10 cellular contexts compared by ENCODE assay signal in genomic region chr1:90402893-90403849, GRCh38.
DNase-seq lines count a peak whose midpoint lies in the region; ATAC-seq, FAIRE-seq and TF ChIP-seq lines count a peak whose summit lies in the region.
"Had no signal": no experiment of that assay in that cellular context is flagged by ENCODE, and none has a peak within 500 bp of the region (broad histone marks: within the 10 kb centered on the region; RNA-seq: fewer than 3 reads in every experiment).

No MANE protein-coding gene starts in this region.

- H3K4me1 ChIP-seq in astrocyte (ENCODE audit: insufficient read depth, low read length) (peaks cover 6% of the 10 kb centered on the region), keratinocyte (ENCODE audit: control insufficient read depth, extremely low read depth, insufficient read depth, low read length) (peaks cover 28% of the 10 kb centered on the region), heart left ventricle (no peaks in the 10 kb centered on the region)
- no peaks in the 10 kb centered on the region for H3K4me1 ChIP-seq in CD8-positive, alpha-beta T cell (ENCODE audit: insufficient read depth, low read length)

- H3K9ac ChIP-seq in astrocyte (ENCODE audit: low read length), result no peak overlapping the region
- H3K9ac ChIP-seq in keratinocyte (ENCODE audit: control insufficient read depth, extremely low read depth, insufficient read depth, low read length), result peak overlapping the region; percentile 1

- TF ChIP-seq CTCF in AG09319 (IDR thresholded peaks at IDR 0.05; ENCODE audit: low read depth, low read length) (no peak), astrocyte (IDR thresholded peaks at IDR 0.05; ENCODE audit: insufficient read depth, low read depth, low read length) (no peak), keratinocyte (optimal IDR thresholded peaks at IDR 0.05 in 1 of 3, IDR thresholded peaks at IDR 0.05 in 1 of 3, conservative IDR thresholded peaks at IDR 0.05 in 1 of 3; ENCODE audit: extremely low read depth in 1 of 3, insufficient read depth in 2 of 3, low read length in 3 of 3) (no peak), heart left ventricle (IDR thresholded peaks at IDR 0.05) (no peak), coronary artery (IDR thresholded peaks at IDR 0.05) (no peak)
- TF ChIP-seq CTCF in CD8-positive, alpha-beta T cell (IDR thresholded peaks at IDR 0.05), result no peak

- H2AFZ ChIP-seq in astrocyte (ENCODE audit: low read depth, low read length) (no peak overlapping the region), keratinocyte (ENCODE audit: control insufficient read depth, low read length) (no peak overlapping the region)

- FAIRE-seq in astrocyte (lab: Jason Lieb, UNC) (peak; percentile 41), keratinocyte (lab: Jason Lieb, UNC) (peak; percentile 98)

- DNase-seq in AG09319 (ENCODE audit: extremely low read depth, low read depth) (peak; percentile 50), HS-27A (ENCODE audit: low read depth) (peak; percentile 97), astrocyte (ENCODE audit: low read depth) (peak; percentile 99), keratinocyte (ENCODE audit: low read depth, low spot score) (peak; percentile 95), heart left ventricle (no peak), coronary artery (ENCODE audit: low spot score) (no peak)
- no peak for DNase-seq in CD8-positive, alpha-beta T cell
- DNase-seq: hippocampal formation had no signal

- peak overlapping the region; percentile 95 for H3K27ac Mint-ChIP-seq in astrocyte (ENCODE audit: unreplicated experiment)
- no peak overlapping the region for H3K27ac Mint-ChIP-seq in CD8-positive, alpha-beta T cell

- no peak for TF ChIP-seq POLR2A in heart left ventricle (IDR thresholded peaks at IDR 0.05)

- H3K9me3 Mint-ChIP-seq in astrocyte (ENCODE audit: unreplicated experiment), result no peaks in the 10 kb centered on the region
- peaks cover 2% of the 10 kb centered on the region for H3K9me3 Mint-ChIP-seq in CD8-positive, alpha-beta T cell

- H3K4me1 Mint-ChIP-seq in astrocyte (ENCODE audit: low read depth, unreplicated experiment), result peaks cover 25% of the 10 kb centered on the region
- no peaks in the 10 kb centered on the region for H3K4me1 Mint-ChIP-seq in CD8-positive, alpha-beta T cell (ENCODE audit: low read depth)

- H3K4me3 ChIP-seq in astrocyte (ENCODE audit: insufficient read depth, low read depth, low read length), result no peak overlapping the region
- no peak overlapping the region for H3K4me3 ChIP-seq in keratinocyte (ENCODE audit: control insufficient read depth in 2 of 3, extremely low read depth in 1 of 3, insufficient read depth in 2 of 3, low read depth in 1 of 3, low read length in 3 of 3)
- no peak overlapping the region for H3K4me3 ChIP-seq in CD8-positive, alpha-beta T cell (ENCODE audit: low read depth, low read length)
- H3K4me3 ChIP-seq in heart left ventricle, result no peak overlapping the region
- H3K4me3 ChIP-seq in coronary artery, result no peak overlapping the region

- H3K27ac ChIP-seq in astrocyte (ENCODE audit: low read depth, low read length), result peak overlapping the region; percentile 53
- peak overlapping the region; percentile 62 for H3K27ac ChIP-seq in keratinocyte (ENCODE audit: control insufficient read depth, insufficient read depth, low read length)
- H3K27ac ChIP-seq in CD8-positive, alpha-beta T cell (ENCODE audit: low read depth, low read length), result no peak overlapping the region
- no peak overlapping the region for H3K27ac ChIP-seq in heart left ventricle
- no peak overlapping the region for H3K27ac ChIP-seq in coronary artery
- H3K27ac ChIP-seq: HL-60 had no signal

- H4K20me1 ChIP-seq in astrocyte (ENCODE audit: insufficient read depth, low read length) (no peaks in the 10 kb centered on the region), keratinocyte (ENCODE audit: control insufficient read depth, extremely low read depth, insufficient read depth, low read length) (no peaks in the 10 kb centered on the region)

- no peak overlapping the region for H3K4me3 Mint-ChIP-seq in astrocyte (ENCODE audit: unreplicated experiment)
- H3K4me3 Mint-ChIP-seq in CD8-positive, alpha-beta T cell, result no peak overlapping the region

- H3K79me2 ChIP-seq in astrocyte (ENCODE audit: insufficient read depth, low read length) (no peaks in the 10 kb centered on the region), keratinocyte (ENCODE audit: control insufficient read depth, insufficient read depth, low read length) (no peaks in the 10 kb centered on the region)

- no peaks in the 10 kb centered on the region for H3K36me3 Mint-ChIP-seq in astrocyte (ENCODE audit: low read depth, unreplicated experiment)
- no peaks in the 10 kb centered on the region for H3K36me3 Mint-ChIP-seq in CD8-positive, alpha-beta T cell

- intact Hi-C loops in CD8-positive, alpha-beta T cell (cut with DNase I, micrococcal nuclease), result no loop called here
- intact Hi-C loops in heart left ventricle (cut with DNase I), result no loop called here

- H3K9me1 ChIP-seq in keratinocyte (ENCODE audit: control insufficient read depth, extremely low read depth, insufficient read depth, low read length), result no peaks in the 10 kb centered on the region

- H3K27me3 ChIP-seq in astrocyte (ENCODE audit: insufficient read depth, low read length) (no peaks in the 10 kb centered on the region), keratinocyte (ENCODE audit: control insufficient read depth, extremely low read depth, insufficient read depth, low read length) (no peaks in the 10 kb centered on the region), heart left ventricle (no peaks in the 10 kb centered on the region)
- H3K27me3 ChIP-seq in CD8-positive, alpha-beta T cell (ENCODE audit: insufficient read depth, low read length), result no peaks in the 10 kb centered on the region

- POLR2A ChIA-PET in CD8-positive, alpha-beta T cell (lab: Charles Lee), result interaction anchor here (0.6 kb wide), 1 partner anchor 9 kb away, joined by 5 read pairs; no protein-coding TSS in a partner anchor

- H3K36me3 ChIP-seq in astrocyte (ENCODE audit: insufficient read depth, low read length), result no peaks in the 10 kb centered on the region
- H3K36me3 ChIP-seq in keratinocyte (ENCODE audit: control insufficient read depth in 2 of 2, extremely low read depth in 1 of 2, insufficient read depth in 2 of 2, low read length in 2 of 2), result no peaks in the 10 kb centered on the region
- no peaks in the 10 kb centered on the region for H3K36me3 ChIP-seq in CD8-positive, alpha-beta T cell (ENCODE audit: insufficient read depth, low read length)
- no peaks in the 10 kb centered on the region for H3K36me3 ChIP-seq in heart left ventricle

- ATAC-seq in HG03565 (IDR thresholded peaks at IDR 0.05; ENCODE audit: unreplicated experiment), result no peak
- no peak for ATAC-seq in CD8-positive, alpha-beta T cell
- no peak for ATAC-seq in heart left ventricle

- H3K9me3 ChIP-seq in astrocyte (ENCODE audit: insufficient read depth, low read depth, low read length) (no peaks in the 10 kb centered on the region), keratinocyte (ENCODE audit: control insufficient read depth, low read depth, low read length) (no peaks in the 10 kb centered on the region), heart left ventricle (no peaks in the 10 kb centered on the region)
- H3K9me3 ChIP-seq in CD8-positive, alpha-beta T cell (ENCODE audit: low read length), result no peaks in the 10 kb centered on the region

- dilution Hi-C loops in keratinocyte (cut with MboI; ENCODE audit: extremely low pct_ligation_motif_present, low sequenced_read_pairs), result no loop called here

- CTCF ChIA-PET in CD8-positive, alpha-beta T cell (lab: Charles Lee), result no interaction called here

- peak overlapping the region; percentile 63 for H3K4me2 ChIP-seq in astrocyte (ENCODE audit: low read length)
- H3K4me2 ChIP-seq in keratinocyte (ENCODE audit: control insufficient read depth, extremely low read depth, insufficient read depth, low read depth, low read length), result peak overlapping the region; percentile 55

- H3K27me3 Mint-ChIP-seq in astrocyte (ENCODE audit: low read depth, unreplicated experiment), result no peaks in the 10 kb centered on the region
- H3K27me3 Mint-ChIP-seq in CD8-positive, alpha-beta T cell (ENCODE audit: low read depth), result peaks cover 9% of the 10 kb centered on the region

- WGBS in heart left ventricle, 4 donors, result 66 to 70% (median 68%) methylated on average over 5 of the region's 5 CpGs

Comparison
In these comparisons a context has a peak if more than half of its experiments do, and no peak if none do; other contexts are left out.
1. DNase-seq: peak in AG09319 (single experiment), HS-27A (single experiment), astrocyte (single experiment) and keratinocyte (single experiment); none in CD8-positive, alpha-beta T cell (0 of 7), heart left ventricle (0 of 5) and coronary artery (single experiment).
2. H3K27ac ChIP-seq: peak in astrocyte (single experiment) and keratinocyte (single experiment); none in CD8-positive, alpha-beta T cell (single experiment), heart left ventricle (0 of 12) and coronary artery (0 of 2).